8 cellular contexts compared by ENCODE assay signal in the genomic region with DNA sequence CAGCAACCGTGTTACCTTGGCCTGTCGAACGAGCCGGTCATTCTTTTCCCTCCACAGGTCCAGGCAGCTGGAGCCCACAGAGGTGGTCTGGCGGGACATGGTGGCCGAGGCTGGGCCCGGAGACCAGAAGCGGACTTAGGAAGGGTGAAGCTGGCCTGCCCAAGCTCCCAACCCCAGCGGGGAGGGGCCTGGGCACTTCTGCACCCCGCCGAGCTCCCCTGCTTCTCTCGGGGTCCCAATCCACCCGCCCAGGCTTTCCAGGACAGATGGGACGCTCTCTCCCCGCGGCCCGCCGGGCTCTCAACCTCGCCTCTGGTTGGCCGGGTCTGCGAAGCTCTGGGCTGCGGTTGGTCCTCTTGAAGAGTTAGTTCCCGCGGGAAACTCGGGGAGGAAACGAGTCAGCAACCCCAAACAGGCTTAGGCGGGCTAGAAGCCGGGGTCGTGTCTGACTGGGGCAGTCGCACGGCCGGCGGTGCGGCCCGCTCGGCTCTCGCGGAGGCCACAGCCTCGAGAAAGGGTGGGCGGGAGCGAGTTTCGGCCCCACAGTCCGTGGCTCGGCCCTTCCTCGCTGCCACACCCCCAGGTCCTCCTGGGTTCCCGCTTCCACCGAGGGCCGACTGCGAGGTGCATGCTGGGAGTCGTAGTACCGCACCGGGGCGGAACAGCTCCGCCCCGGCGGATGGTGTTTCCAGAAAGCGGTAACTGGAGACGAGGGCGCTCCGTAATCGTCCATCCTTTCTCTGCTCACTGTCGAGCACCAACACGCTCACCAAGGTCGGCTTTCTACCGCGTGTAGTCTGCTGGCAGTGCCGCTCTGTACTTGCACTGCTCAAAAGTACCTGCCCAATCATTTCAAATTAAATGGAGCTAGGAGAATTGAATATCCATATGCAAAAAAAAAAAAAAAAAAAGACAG. TPM values are rescaled to one million over a fixed set of nuclear protein-coding genes. Genes with fewer than 3 reads are reported as not detected.
A peak's percentile ranks its signal among the peaks of the same experiment; 100 is the strongest.
DNase-seq lines count a peak whose midpoint lies in the region; ATAC-seq and TF ChIP-seq lines count a peak whose summit lies in the region.

A gene (minus strand): TSS at position 517 of the 916 bp plus-strand sequence. CDS start 418 bp downstream, at position 99.

- no peak for TF ChIP-seq CTCF in HFF-Myc (IDR thresholded peaks at IDR 0.05; ENCODE audit: low read depth, low read length, missing control alignments)
- TF ChIP-seq CTCF in NB4 (IDR thresholded peaks at IDR 0.05; ENCODE audit: low read depth, low read length), result peak; percentile 1
- no peak for TF ChIP-seq CTCF in glutamatergic neuron (IDR thresholded peaks at IDR 0.05; ENCODE audit: partially characterized antibody, unreplicated experiment)
- no peak for TF ChIP-seq CTCF in osteoblast (IDR thresholded peaks at IDR 0.05; ENCODE audit: extremely low read depth, low read depth, low read length)
- no peak for TF ChIP-seq CTCF in thoracic aorta (IDR thresholded peaks at IDR 0.05)

- peaks cover 14% of the 10 kb centered on the region for H3K4me1 ChIP-seq in osteoblast (ENCODE audit: insufficient read depth, low read length)
- H3K4me1 ChIP-seq in thoracic aorta (ENCODE audit: control insufficient read depth in 1 of 2, low read depth in 2 of 2), result peaks cover 3 to 16% of the 10 kb centered on the region in 2 donors

- H3K9me3 Mint-ChIP-seq in activated naive CD4-positive, alpha-beta T cell treated with anti-CD3 and anti-CD28 coated beads, Interleukin-2, amount 50 U/mL, for 72 hours, result no peaks in the 10 kb centered on the region
- H3K9me3 Mint-ChIP-seq in glutamatergic neuron (ENCODE audit: unreplicated experiment), result peaks cover 4% of the 10 kb centered on the region

- H3K9me3 ChIP-seq in osteoblast (ENCODE audit: low read depth, low read length) (no peaks in the 10 kb centered on the region), thoracic aorta (no peaks in the 10 kb centered on the region)

- H3K27ac ChIP-seq in osteoblast (ENCODE audit: low read depth, low read length), result peak within 1 kb of the TSS; percentile 56
- H3K27ac ChIP-seq in thoracic aorta, result peak within 1 kb of the TSS; percentile 51 to 59

- peaks cover 27% of the 10 kb centered on the region for H3K79me2 ChIP-seq in osteoblast (ENCODE audit: insufficient read depth, low read length)

- H3K4me2 ChIP-seq in osteoblast (ENCODE audit: insufficient read depth, low read length), result peak within 1 kb of the TSS; percentile 97

- peaks cover 16% of the 10 kb centered on the region for H3K36me3 ChIP-seq in osteoblast (ENCODE audit: insufficient read depth, low read length)
- no peaks in the 10 kb centered on the region for H3K36me3 ChIP-seq in thoracic aorta

- H3K4me3 Mint-ChIP-seq in glutamatergic neuron (ENCODE audit: unreplicated experiment), result peak within 1 kb of the TSS; percentile 99

- H3K27ac Mint-ChIP-seq in activated naive CD4-positive, alpha-beta T cell treated with anti-CD3 and anti-CD28 coated beads, Interleukin-2, amount 50 U/mL, for 72 hours, result peak within 1 kb of the TSS; percentile 99
- peak within 1 kb of the TSS; percentile 97 for H3K27ac Mint-ChIP-seq in glutamatergic neuron (ENCODE audit: unreplicated experiment)

- ATAC-seq in SK-N-SH treated with all-trans-retinoic acid at 6 μM for 48 hours (peak; percentile 95), thoracic aorta (ENCODE audit: insufficient number of reproducible peaks, low FRiP score, low read depth) (peak; percentile 92)
- ATAC-seq in activated naive CD4-positive, alpha-beta T cell treated with anti-CD3 and anti-CD28 coated beads, Interleukin-2, amount 50 U/mL, for 72 hours, result peak; percentile 91 to 95

- H2AFZ ChIP-seq in osteoblast (ENCODE audit: low read length), result peak within 1 kb of the TSS; percentile 89

- H3K4me3 ChIP-seq in HFF-Myc (replicated peaks; ENCODE audit: low read depth, low read length) (peak within 1 kb of the TSS; percentile 83), NB4 (ENCODE audit: low read depth, low read length) (peak within 1 kb of the TSS; percentile 96), osteoblast (ENCODE audit: insufficient read depth, low read length) (peak within 1 kb of the TSS; percentile 92), thoracic aorta (peak within 1 kb of the TSS; percentile 89)

- H3K4me1 Mint-ChIP-seq in glutamatergic neuron (ENCODE audit: low read depth, unreplicated experiment), result peaks cover 10% of the 10 kb centered on the region

- DNase-seq in GM04504 (ENCODE audit: low read depth) (peak; percentile 84), HFF-Myc (ENCODE audit: extremely low read depth, low read depth) (peak; percentile 81), NB4 (ENCODE audit: low read depth) (peak; percentile 99), glutamatergic neuron (peak; percentile 88), osteoblast (ENCODE audit: insufficient read length, low spot score, missing footprints) (peak; percentile 99), thoracic aorta (ENCODE audit: low spot score) (peak; percentile 69)
- DNase-seq in activated naive CD4-positive, alpha-beta T cell treated with anti-CD3 and anti-CD28 coated beads, Interleukin-2, amount 50 U/mL, for 72 hours (ENCODE audit: low spot score in 2 of 2), result peak; percentile 77 to 92

- peaks cover 40 to 47% of the 10 kb centered on the region in 2 donors for H3K36me3 Mint-ChIP-seq in activated naive CD4-positive, alpha-beta T cell treated with anti-CD3 and anti-CD28 coated beads, Interleukin-2, amount 50 U/mL, for 72 hours
- H3K36me3 Mint-ChIP-seq in glutamatergic neuron (ENCODE audit: unreplicated experiment), result no peaks in the 10 kb centered on the region

- no peaks in the 10 kb centered on the region for H4K20me1 ChIP-seq in osteoblast (ENCODE audit: insufficient read depth, low read length)

- H3K27me3 ChIP-seq in osteoblast (ENCODE audit: insufficient read depth, low read length) (no peaks in the 10 kb centered on the region), thoracic aorta (replicated peaks; ENCODE audit: insufficient read depth) (no peaks in the 10 kb centered on the region)

- TF ChIP-seq POLR2A in NB4 (IDR thresholded peaks at IDR 0.05; ENCODE audit: extremely low read depth, insufficient read length), result peak; percentile 86

- H3K27me3 Mint-ChIP-seq in glutamatergic neuron (ENCODE audit: unreplicated experiment), result peaks cover 12% of the 10 kb centered on the region

TF ChIP-seq in SK-N-SH treated with all-trans-retinoic acid at 6 μM for 48 hours, 23 proteins besides CTCF, POLR2A, EP300 and RAD21 (continues in another document):
- TF ChIP-seq TOX (CRISPR knock-in tag; IDR thresholded peaks at IDR 0.05; ENCODE audit: borderline replicate concordance) (no peak), ZFP3 (CRISPR knock-in tag; IDR thresholded peaks at IDR 0.05) (no peak), ZNF70 (CRISPR knock-in tag; IDR thresholded peaks at IDR 0.05) (no peak), BACH2 (CRISPR knock-in tag; IDR thresholded peaks at IDR 0.05; ENCODE audit: borderline replicate concordance) (no peak), TCF4 (CRISPR knock-in tag; IDR thresholded peaks at IDR 0.05; ENCODE audit: borderline replicate concordance) (no peak), GLIS3 (CRISPR knock-in tag; IDR thresholded peaks at IDR 0.05) (no peak), ARNTL (CRISPR knock-in tag; IDR thresholded peaks at IDR 0.05; ENCODE audit: borderline replicate concordance, low read depth) (no peak), ZFP30 (CRISPR knock-in tag; IDR thresholded peaks at IDR 0.05) (no peak), CSDC2 (CRISPR knock-in tag; IDR thresholded peaks at IDR 0.05) (no peak), ESRRG (CRISPR knock-in tag; IDR thresholded peaks at IDR 0.05) (no peak)
- TF ChIP-seq, protein P1, sequence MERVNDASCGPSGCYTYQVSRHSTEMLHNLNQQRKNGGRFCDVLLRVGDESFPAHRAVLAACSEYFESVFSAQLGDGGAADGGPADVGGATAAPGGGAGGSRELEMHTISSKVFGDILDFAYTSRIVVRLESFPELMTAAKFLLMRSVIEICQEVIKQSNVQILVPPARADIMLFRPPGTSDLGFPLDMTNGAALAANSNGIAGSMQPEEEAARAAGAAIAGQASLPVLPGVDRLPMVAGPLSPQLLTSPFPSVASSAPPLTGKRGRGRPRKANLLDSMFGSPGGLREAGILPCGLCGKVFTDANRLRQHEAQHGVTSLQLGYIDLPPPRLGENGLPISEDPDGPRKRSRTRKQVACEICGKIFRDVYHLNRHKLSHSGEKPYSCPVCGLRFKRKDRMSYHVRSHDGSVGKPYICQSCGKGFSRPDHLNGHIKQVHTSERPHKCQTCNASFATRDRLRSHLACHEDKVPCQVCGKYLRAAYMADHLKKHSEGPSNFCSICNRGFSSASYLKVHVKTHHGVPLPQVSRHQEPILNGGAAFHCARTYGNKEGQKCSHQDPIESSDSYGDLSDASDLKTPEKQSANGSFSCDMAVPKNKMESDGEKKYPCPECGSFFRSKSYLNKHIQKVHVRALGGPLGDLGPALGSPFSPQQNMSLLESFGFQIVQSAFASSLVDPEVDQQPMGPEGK (CRISPR knock-in tag; IDR thresholded peaks at IDR 0.05; ENCODE audit: borderline replicate concordance), result no peak
- TF ChIP-seq, protein P2, sequence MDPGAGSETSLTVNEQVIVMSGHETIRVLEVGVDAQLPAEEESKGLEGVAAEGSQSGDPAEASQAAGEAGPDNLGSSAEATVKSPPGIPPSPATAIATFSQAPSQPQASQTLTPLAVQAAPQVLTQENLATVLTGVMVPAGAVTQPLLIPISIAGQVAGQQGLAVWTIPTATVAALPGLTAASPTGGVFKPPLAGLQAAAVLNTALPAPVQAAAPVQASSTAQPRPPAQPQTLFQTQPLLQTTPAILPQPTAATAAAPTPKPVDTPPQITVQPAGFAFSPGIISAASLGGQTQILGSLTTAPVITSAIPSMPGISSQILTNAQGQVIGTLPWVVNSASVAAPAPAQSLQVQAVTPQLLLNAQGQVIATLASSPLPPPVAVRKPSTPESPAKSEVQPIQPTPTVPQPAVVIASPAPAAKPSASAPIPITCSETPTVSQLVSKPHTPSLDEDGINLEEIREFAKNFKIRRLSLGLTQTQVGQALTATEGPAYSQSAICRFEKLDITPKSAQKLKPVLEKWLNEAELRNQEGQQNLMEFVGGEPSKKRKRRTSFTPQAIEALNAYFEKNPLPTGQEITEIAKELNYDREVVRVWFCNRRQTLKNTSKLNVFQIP (CRISPR knock-in tag; IDR thresholded peaks at IDR 0.05; ENCODE audit: borderline replicate concordance, low read depth), result no peak

RNA-seq across cellular contexts. Expression of the gene that starts here (rescaled TPM):
- total RNA-seq in activated naive CD4-positive, alpha-beta T cell treated with anti-CD3 and anti-CD28 coated beads, Interleukin-2, amount 50 U/mL, for 72 hours, result 100 to 1,000 TPM; 114 to 194 TPM
- total RNA-seq in glutamatergic neuron (ENCODE audit: unreplicated experiment) (49.0 TPM), osteoblast (10.9 and 11.5 TPM in 2 replicates), thoracic aorta (10 to 100 TPM in 1 of 2 donors, 1 to 10 TPM in 1; 2.2 to 19.1 TPM)

Comparison
In these comparisons a context has a peak if more than half of its experiments do, and no peak if none do; other contexts are left out.
1. Peak in every context shown above with its lines: DNase-seq, ATAC-seq, H3K4me3 ChIP-seq and H3K27ac ChIP-seq.